ENCODE assay signal across 1 cellular context in the genomic region with DNA sequence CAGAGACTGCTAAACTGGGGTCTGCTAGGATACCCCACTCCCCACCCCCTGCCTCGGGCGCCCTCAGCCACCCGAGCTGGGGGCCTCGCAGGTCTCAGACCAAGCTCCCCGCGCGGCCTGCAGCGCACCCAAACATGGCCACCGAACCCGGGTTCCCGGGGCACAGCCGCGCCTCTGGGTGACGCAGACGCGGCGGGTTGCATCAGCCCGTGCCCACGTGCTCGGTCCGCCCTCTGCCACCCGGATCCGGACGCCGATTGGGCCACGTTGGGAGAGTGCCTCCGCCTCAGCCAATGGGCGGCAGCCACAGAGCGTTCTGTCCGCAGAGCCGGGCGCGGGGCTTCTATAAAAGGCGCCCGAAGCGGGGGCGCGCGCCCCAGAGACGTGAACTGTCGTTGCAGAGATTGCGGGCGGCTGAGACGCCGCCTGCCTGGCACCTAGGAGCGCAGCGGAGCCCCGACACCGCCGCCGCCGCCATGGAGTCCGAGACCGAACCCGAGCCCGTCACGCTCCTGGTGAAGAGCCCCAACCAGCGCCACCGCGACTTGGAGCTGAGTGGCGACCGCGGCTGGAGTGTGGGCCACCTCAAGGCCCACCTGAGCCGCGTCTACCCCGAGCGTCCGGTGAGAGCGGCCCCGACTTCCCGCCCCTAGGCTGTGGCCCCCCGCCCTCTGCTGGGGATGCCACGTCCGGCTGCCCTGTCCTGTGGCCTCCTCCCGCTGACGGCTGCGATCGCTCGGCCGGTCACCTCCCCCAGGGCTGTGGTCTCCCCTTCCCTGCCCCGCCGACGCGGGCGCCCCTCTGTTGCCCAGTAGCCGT.
TF ChIP-seq lines count a peak whose summit lies in the region.

A gene with protein sequence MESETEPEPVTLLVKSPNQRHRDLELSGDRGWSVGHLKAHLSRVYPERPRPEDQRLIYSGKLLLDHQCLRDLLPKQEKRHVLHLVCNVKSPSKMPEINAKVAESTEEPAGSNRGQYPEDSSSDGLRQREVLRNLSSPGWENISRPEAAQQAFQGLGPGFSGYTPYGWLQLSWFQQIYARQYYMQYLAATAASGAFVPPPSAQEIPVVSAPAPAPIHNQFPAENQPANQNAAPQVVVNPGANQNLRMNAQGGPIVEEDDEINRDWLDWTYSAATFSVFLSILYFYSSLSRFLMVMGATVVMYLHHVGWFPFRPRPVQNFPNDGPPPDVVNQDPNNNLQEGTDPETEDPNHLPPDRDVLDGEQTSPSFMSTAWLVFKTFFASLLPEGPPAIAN (plus strand): TSS at position 374 of the 819 bp plus-strand sequence. CDS start 103 bp downstream, at position 477.

TF ChIP-seq in H1, 55 proteins besides CTCF, POLR2A, EP300 and RAD21 (continues in another document):
- TF ChIP-seq TEAD4 (IDR thresholded peaks at IDR 0.05; ENCODE audit: low read depth, low read length) (no peak), HDAC2 (IDR thresholded peaks at IDR 0.05; ENCODE audit: borderline replicate concordance in 1 of 2, low read depth in 2 of 2, low read length in 2 of 2) (no peak), RXRA (IDR thresholded peaks at IDR 0.05; ENCODE audit: insufficient read depth, low read depth, low read length) (no peak), SAP30 (IDR thresholded peaks at IDR 0.05; ENCODE audit: insufficient read depth, insufficient replicate concordance, low read length) (no peak), YY1 (IDR thresholded peaks at IDR 0.05; ENCODE audit: low read depth, low read length) (peak; percentile 79; the same call in 1 of the 2 replicates), EGR1 (IDR thresholded peaks at IDR 0.05; ENCODE audit: borderline replicate concordance, low read depth, low read length) (peak; percentile 63; the same call in 1 of the 2 replicates), GTF2F1 (IDR thresholded peaks at IDR 0.05; ENCODE audit: borderline replicate concordance, low read depth, low read length) (peak; percentile 99), GABPA (IDR thresholded peaks at IDR 0.05; ENCODE audit: borderline replicate concordance, insufficient read depth, low read length) (no peak), CEBPB (IDR thresholded peaks at IDR 0.05; ENCODE audit: low read depth, low read length) (peak; percentile 98), CBX5 (IDR thresholded peaks at IDR 0.05; ENCODE audit: low read depth, low read length) (no peak), SIX5 (IDR thresholded peaks at IDR 0.05; ENCODE audit: low read depth, low read length) (no peak), CREB1 (IDR thresholded peaks at IDR 0.05) (peak; percentile 92), TBP (IDR thresholded peaks at IDR 0.05; ENCODE audit: low read depth, low read length) (peak; percentile 98), CTBP2 (IDR thresholded peaks at IDR 0.05; ENCODE audit: borderline replicate concordance, insufficient read depth, insufficient read length, low read length) (no peak), JUND (IDR thresholded peaks at IDR 0.05; ENCODE audit: low read length) (peak; percentile 69), FOSL1 (IDR thresholded peaks at IDR 0.05; ENCODE audit: insufficient read depth, low read depth, low read length) (peak; percentile 52; the same call in 1 of the 2 replicates), SIN3A (conservative IDR thresholded peaks at IDR 0.05 in 1 of 2, IDR thresholded peaks at IDR 0.05 in 1 of 2; ENCODE audit: low read depth in 1 of 2, low read length in 2 of 2) (peak in 1 of 2 experiments; percentile 18; a peak in 2 of 4 replicates), SP4 (IDR thresholded peaks at IDR 0.05; ENCODE audit: low read length) (peak; percentile 53; the same call in 1 of the 2 replicates), BACH1 (IDR thresholded peaks at IDR 0.05; ENCODE audit: low read length) (no peak), SUZ12 (IDR thresholded peaks at IDR 0.05; ENCODE audit: low read length) (no peak), SIRT6 (IDR thresholded peaks at IDR 0.05; ENCODE audit: low read length) (no peak), RBBP5 (IDR thresholded peaks at IDR 0.05; ENCODE audit: borderline replicate concordance, low read depth, low read length) (no peak), TAF1 (IDR thresholded peaks at IDR 0.05; ENCODE audit: low read depth, low read length) (peak; percentile 97), POU5F1 (IDR thresholded peaks at IDR 0.05; ENCODE audit: low read depth, low read length) (no peak), TCF12 (IDR thresholded peaks at IDR 0.05; ENCODE audit: low read depth, low read length) (no peak), PHF8 (conservative IDR thresholded peaks at IDR 0.05; ENCODE audit: low read depth, low read length) (peak; percentile 87), HDAC6 (IDR thresholded peaks at IDR 0.05; ENCODE audit: low read depth, low read length) (no peak), RNF2 (IDR thresholded peaks at IDR 0.05; ENCODE audit: borderline replicate concordance, low read depth, low read length, missing control alignments, poor library complexity, severe bottlenecking) (no peak), CHD1 (IDR thresholded peaks at IDR 0.05; ENCODE audit: low read depth, low read length) (no peak), EZH2 (IDR thresholded peaks at IDR 0.05; ENCODE audit: low read depth, low read length, severe bottlenecking) (no peak), SRF (IDR thresholded peaks at IDR 0.05; ENCODE audit: low read depth, low read length) (no peak), TAF7 (optimal IDR thresholded peaks at IDR 0.05; ENCODE audit: borderline replicate concordance, low read depth, low read length) (peak; percentile 85), SP2 (IDR thresholded peaks at IDR 0.05; ENCODE audit: low read length) (peak; percentile 27; the same call in 1 of the 2 replicates), CHD2 (IDR thresholded peaks at IDR 0.05; ENCODE audit: low read length) (peak; percentile 81), POLR2AphosphoS5 (IDR thresholded peaks at IDR 0.05; ENCODE audit: low read depth, low read length) (peak; percentile 90), ASH2L (IDR thresholded peaks at IDR 0.05; ENCODE audit: low read length) (peak; percentile 82), BRCA1 (IDR thresholded peaks at IDR 0.05; ENCODE audit: low read depth, low read length) (no peak), NRF1 (IDR thresholded peaks at IDR 0.05; ENCODE audit: low read depth, low read length) (no peak; the same call in 1 of the 2 replicates), KDM4A (IDR thresholded peaks at IDR 0.05; ENCODE audit: low read depth, low read length, severe bottlenecking) (peak; percentile 62), MAFK (IDR thresholded peaks at IDR 0.05; ENCODE audit: low read depth, low read length) (no peak), KDM1A (IDR thresholded peaks at IDR 0.05; ENCODE audit: borderline replicate concordance, low read length) (no peak), NANOG (IDR thresholded peaks at IDR 0.05; ENCODE audit: insufficient read depth, low read depth, low read length, poor library complexity, severe bottlenecking) (no peak), ZNF274 (IDR thresholded peaks at IDR 0.05; ENCODE audit: borderline replicate concordance, extremely low read depth, low read length) (no peak), SP1 (IDR thresholded peaks at IDR 0.05; ENCODE audit: low read depth, low read length) (peak; percentile 91)
- TF ChIP-seq, protein P1, sequence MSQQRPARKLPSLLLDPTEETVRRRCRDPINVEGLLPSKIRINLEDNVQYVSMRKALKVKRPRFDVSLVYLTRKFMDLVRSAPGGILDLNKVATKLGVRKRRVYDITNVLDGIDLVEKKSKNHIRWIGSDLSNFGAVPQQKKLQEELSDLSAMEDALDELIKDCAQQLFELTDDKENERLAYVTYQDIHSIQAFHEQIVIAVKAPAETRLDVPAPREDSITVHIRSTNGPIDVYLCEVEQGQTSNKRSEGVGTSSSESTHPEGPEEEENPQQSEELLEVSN (IDR thresholded peaks at IDR 0.05), result peak; percentile 77
- TF ChIP-seq, protein P2, sequence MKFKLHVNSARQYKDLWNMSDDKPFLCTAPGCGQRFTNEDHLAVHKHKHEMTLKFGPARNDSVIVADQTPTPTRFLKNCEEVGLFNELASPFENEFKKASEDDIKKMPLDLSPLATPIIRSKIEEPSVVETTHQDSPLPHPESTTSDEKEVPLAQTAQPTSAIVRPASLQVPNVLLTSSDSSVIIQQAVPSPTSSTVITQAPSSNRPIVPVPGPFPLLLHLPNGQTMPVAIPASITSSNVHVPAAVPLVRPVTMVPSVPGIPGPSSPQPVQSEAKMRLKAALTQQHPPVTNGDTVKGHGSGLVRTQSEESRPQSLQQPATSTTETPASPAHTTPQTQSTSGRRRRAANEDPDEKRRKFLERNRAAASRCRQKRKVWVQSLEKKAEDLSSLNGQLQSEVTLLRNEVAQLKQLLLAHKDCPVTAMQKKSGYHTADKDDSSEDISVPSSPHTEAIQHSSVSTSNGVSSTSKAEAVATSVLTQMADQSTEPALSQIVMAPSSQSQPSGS (IDR thresholded peaks at IDR 0.05; ENCODE audit: low read length), result peak; percentile 75
- TF ChIP-seq, protein P3, sequence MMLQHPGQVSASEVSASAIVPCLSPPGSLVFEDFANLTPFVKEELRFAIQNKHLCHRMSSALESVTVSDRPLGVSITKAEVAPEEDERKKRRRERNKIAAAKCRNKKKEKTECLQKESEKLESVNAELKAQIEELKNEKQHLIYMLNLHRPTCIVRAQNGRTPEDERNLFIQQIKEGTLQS (IDR thresholded peaks at IDR 0.05; ENCODE audit: insufficient read depth, low read depth, low read length), result peak; percentile 94
- TF ChIP-seq, protein P4, sequence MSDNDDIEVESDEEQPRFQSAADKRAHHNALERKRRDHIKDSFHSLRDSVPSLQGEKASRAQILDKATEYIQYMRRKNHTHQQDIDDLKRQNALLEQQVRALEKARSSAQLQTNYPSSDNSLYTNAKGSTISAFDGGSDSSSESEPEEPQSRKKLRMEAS (IDR thresholded peaks at IDR 0.05), result peak; percentile 96
- TF ChIP-seq, protein P5, sequence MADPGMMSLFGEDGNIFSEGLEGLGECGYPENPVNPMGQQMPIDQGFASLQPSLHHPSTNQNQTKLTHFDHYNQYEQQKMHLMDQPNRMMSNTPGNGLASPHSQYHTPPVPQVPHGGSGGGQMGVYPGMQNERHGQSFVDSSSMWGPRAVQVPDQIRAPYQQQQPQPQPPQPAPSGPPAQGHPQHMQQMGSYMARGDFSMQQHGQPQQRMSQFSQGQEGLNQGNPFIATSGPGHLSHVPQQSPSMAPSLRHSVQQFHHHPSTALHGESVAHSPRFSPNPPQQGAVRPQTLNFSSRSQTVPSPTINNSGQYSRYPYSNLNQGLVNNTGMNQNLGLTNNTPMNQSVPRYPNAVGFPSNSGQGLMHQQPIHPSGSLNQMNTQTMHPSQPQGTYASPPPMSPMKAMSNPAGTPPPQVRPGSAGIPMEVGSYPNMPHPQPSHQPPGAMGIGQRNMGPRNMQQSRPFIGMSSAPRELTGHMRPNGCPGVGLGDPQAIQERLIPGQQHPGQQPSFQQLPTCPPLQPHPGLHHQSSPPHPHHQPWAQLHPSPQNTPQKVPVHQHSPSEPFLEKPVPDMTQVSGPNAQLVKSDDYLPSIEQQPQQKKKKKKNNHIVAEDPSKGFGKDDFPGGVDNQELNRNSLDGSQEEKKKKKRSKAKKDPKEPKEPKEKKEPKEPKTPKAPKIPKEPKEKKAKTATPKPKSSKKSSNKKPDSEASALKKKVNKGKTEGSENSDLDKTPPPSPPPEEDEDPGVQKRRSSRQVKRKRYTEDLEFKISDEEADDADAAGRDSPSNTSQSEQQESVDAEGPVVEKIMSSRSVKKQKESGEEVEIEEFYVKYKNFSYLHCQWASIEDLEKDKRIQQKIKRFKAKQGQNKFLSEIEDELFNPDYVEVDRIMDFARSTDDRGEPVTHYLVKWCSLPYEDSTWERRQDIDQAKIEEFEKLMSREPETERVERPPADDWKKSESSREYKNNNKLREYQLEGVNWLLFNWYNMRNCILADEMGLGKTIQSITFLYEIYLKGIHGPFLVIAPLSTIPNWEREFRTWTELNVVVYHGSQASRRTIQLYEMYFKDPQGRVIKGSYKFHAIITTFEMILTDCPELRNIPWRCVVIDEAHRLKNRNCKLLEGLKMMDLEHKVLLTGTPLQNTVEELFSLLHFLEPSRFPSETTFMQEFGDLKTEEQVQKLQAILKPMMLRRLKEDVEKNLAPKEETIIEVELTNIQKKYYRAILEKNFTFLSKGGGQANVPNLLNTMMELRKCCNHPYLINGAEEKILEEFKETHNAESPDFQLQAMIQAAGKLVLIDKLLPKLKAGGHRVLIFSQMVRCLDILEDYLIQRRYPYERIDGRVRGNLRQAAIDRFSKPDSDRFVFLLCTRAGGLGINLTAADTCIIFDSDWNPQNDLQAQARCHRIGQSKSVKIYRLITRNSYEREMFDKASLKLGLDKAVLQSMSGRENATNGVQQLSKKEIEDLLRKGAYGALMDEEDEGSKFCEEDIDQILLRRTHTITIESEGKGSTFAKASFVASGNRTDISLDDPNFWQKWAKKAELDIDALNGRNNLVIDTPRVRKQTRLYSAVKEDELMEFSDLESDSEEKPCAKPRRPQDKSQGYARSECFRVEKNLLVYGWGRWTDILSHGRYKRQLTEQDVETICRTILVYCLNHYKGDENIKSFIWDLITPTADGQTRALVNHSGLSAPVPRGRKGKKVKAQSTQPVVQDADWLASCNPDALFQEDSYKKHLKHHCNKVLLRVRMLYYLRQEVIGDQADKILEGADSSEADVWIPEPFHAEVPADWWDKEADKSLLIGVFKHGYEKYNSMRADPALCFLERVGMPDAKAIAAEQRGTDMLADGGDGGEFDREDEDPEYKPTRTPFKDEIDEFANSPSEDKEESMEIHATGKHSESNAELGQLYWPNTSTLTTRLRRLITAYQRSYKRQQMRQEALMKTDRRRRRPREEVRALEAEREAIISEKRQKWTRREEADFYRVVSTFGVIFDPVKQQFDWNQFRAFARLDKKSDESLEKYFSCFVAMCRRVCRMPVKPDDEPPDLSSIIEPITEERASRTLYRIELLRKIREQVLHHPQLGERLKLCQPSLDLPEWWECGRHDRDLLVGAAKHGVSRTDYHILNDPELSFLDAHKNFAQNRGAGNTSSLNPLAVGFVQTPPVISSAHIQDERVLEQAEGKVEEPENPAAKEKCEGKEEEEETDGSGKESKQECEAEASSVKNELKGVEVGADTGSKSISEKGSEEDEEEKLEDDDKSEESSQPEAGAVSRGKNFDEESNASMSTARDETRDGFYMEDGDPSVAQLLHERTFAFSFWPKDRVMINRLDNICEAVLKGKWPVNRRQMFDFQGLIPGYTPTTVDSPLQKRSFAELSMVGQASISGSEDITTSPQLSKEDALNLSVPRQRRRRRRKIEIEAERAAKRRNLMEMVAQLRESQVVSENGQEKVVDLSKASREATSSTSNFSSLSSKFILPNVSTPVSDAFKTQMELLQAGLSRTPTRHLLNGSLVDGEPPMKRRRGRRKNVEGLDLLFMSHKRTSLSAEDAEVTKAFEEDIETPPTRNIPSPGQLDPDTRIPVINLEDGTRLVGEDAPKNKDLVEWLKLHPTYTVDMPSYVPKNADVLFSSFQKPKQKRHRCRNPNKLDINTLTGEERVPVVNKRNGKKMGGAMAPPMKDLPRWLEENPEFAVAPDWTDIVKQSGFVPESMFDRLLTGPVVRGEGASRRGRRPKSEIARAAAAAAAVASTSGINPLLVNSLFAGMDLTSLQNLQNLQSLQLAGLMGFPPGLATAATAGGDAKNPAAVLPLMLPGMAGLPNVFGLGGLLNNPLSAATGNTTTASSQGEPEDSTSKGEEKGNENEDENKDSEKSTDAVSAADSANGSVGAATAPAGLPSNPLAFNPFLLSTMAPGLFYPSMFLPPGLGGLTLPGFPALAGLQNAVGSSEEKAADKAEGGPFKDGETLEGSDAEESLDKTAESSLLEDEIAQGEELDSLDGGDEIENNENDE (IDR thresholded peaks at IDR 0.05; ENCODE audit: insufficient replicate concordance, low read length), result no peak
- TF ChIP-seq, protein P6, sequence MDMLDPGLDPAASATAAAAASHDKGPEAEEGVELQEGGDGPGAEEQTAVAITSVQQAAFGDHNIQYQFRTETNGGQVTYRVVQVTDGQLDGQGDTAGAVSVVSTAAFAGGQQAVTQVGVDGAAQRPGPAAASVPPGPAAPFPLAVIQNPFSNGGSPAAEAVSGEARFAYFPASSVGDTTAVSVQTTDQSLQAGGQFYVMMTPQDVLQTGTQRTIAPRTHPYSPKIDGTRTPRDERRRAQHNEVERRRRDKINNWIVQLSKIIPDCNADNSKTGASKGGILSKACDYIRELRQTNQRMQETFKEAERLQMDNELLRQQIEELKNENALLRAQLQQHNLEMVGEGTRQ (IDR thresholded peaks at IDR 0.05; ENCODE audit: low read length), result peak; percentile 79
